8 cellular contexts compared by ENCODE assay signal in the genomic region with DNA sequence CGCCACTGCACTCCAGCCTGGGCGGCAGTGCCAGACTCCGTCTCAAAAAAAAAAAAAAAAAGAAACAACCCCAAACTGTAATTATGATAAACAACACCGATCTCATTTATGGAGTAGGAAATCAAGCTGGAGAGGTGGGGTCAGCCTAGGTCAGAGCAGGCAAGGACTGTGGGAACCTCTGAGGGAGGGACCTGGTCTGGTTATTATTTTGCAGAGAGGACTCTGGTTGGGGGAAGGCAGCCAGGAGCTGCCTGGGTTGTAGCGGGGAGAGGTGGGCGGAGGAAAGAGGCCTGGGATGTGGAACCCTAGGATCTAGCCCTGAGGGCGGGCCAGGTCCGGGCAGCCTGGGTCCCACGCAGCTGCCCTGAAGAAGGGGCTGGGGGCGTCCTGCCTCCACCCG. TPM values are rescaled to one million over a fixed set of nuclear protein-coding genes. Genes with fewer than 3 reads are reported as not detected.
DNase-seq lines count a peak whose midpoint lies in the region; ATAC-seq, FAIRE-seq and TF ChIP-seq lines count a peak whose summit lies in the region.

No MANE protein-coding gene starts in this region.

- no peak for TF ChIP-seq CTCF in AG10803 (conservative IDR thresholded peaks at IDR 0.05; ENCODE audit: low read length)

- 34 to 50% methylated on average over 2 to 7 of the region's 11 CpGs for WGBS in mesodermal cell (ENCODE audit: insufficient coverage in 2 of 2), 2 experiments

- FAIRE-seq in urothelium cell line (lab: Jason Lieb, UNC): no peak

- peak overlapping the region; percentile 64 for H3K4me3 ChIP-seq in AG10803 (ENCODE audit: low read length)
- H3K4me3 ChIP-seq in mesodermal cell (ENCODE audit: extremely low read depth, insufficient read depth, low read length, poor library complexity, severe bottlenecking): peak overlapping the region; percentile 33

- H3K27ac ChIP-seq in mesodermal cell (ENCODE audit: low read depth, low read length, severe bottlenecking): no peak overlapping the region

- H3K4me1 ChIP-seq in mesodermal cell (ENCODE audit: control insufficient read depth, insufficient read depth, low read length, poor library complexity, severe bottlenecking): peaks cover 7% of the 10 kb centered on the region

- DNase-seq in AG10803 (ENCODE audit: low read depth) (peak; percentile 43), NCI-H69 (lab: John Stamatoyannopoulos, UW) (peak; percentile 61), cerebellar cortex (ENCODE audit: low spot score) (peak; percentile 28), urothelium cell line (ENCODE audit: low spot score) (peak; percentile 72)

- ATAC-seq in GM19035 (IDR thresholded peaks at IDR 0.05; ENCODE audit: unreplicated experiment) (peak; percentile 17), GM18909 (IDR thresholded peaks at IDR 0.05; ENCODE audit: poor library complexity, unreplicated experiment) (no peak), HG02973 (IDR thresholded peaks at IDR 0.05; ENCODE audit: unreplicated experiment) (no peak)

- H3K9me3 ChIP-seq in mesodermal cell (ENCODE audit: control insufficient read depth, low read length): no peaks in the 10 kb centered on the region

- H3K36me3 ChIP-seq in mesodermal cell (ENCODE audit: control insufficient read depth, insufficient read depth, low read length): no peaks in the 10 kb centered on the region

RNA-seq across cellular contexts. Expression of a gene that starts 10.9 kb away (rescaled TPM):
- not detected for polyA plus RNA-seq in mesodermal cell (2013, experiment 1 of 2)
- polyA plus RNA-seq in mesodermal cell (2013, experiment 2 of 2): not detected

RNA-seq across cellular contexts. Expression of a gene that starts 13.9 kb away (rescaled TPM):
- polyA plus RNA-seq in mesodermal cell (2013, experiment 1 of 2): 22.6 TPM
- 21.7 TPM for polyA plus RNA-seq in mesodermal cell (2013, experiment 2 of 2)

RNA-seq across cellular contexts. Expression of a gene that starts 25.4 kb away (rescaled TPM):
- polyA plus RNA-seq in mesodermal cell (2013, experiment 1 of 2): 0.26 TPM
- polyA plus RNA-seq in mesodermal cell (2013, experiment 2 of 2): 0.15 TPM

RNA-seq across cellular contexts. Expression of a gene that starts 30.2 kb away (rescaled TPM):
- 179 TPM for polyA plus RNA-seq in mesodermal cell (2013, experiment 1 of 2)
- polyA plus RNA-seq in mesodermal cell (2013, experiment 2 of 2): 167 TPM

RNA-seq across cellular contexts. Expression of a gene that starts 35.5 kb away (rescaled TPM):
- polyA plus RNA-seq in mesodermal cell (2013, experiment 1 of 2): 4,652 TPM
- polyA plus RNA-seq in mesodermal cell (2013, experiment 2 of 2): 4,125 TPM
